ENCODE assay signal across 11 cellular contexts in genomic region chr6:15089569-15090144, GRCh38.
DNase-seq lines count a peak whose midpoint lies in the region; ATAC-seq and TF ChIP-seq lines count a peak whose summit lies in the region.
"Had no signal": no experiment of that assay in that cellular context is flagged by ENCODE, and none has a peak within 500 bp of the region (broad histone marks: within the 10 kb centered on the region; RNA-seq: fewer than 3 reads in every experiment).

No MANE protein-coding gene starts in this region.

- H3K4me3 ChIP-seq in cardiac muscle cell = no peak overlapping the region
- H3K4me3 ChIP-seq in right cardiac atrium (ENCODE audit: low read length) = no peak overlapping the region
- peak overlapping the region; percentile 37; the same call in 1 of the 2 replicates for H3K4me3 ChIP-seq in PC-9
- H3K4me3 ChIP-seq in lower leg skin (ENCODE audit: low read depth, poor library complexity, severe bottlenecking) = no peak overlapping the region
- H3K4me3 ChIP-seq: SJSA1 had no signal

- no peaks in the 10 kb centered on the region for H3K9me3 ChIP-seq in cardiac muscle cell (ENCODE audit: low read depth)
- H3K9me3 ChIP-seq in right cardiac atrium (ENCODE audit: control insufficient read depth, low read length) = no peaks in the 10 kb centered on the region
- H3K9me3 ChIP-seq in PC-9 (ENCODE audit: insufficient read depth, low read depth) = no peaks in the 10 kb centered on the region

- no peaks in the 10 kb centered on the region for H3K27me3 ChIP-seq in cardiac muscle cell
- no peaks in the 10 kb centered on the region for H3K27me3 ChIP-seq in right cardiac atrium (ENCODE audit: control insufficient read depth, insufficient read depth)
- no peaks in the 10 kb centered on the region for H3K27me3 ChIP-seq in PC-9 (ENCODE audit: insufficient read depth, low read depth)
- H3K27me3 ChIP-seq: SJSA1 had no signal

- intact Hi-C loops in right cardiac atrium (cut with DNase I) = no loop called here
- intact Hi-C loops in PC-9 (cut with micrococcal nuclease; ENCODE audit: unreplicated experiment) = no loop called here
- intact Hi-C loops in lower leg skin (cut with DNase I; ENCODE audit: low total_unique reads) = no loop called here

- H3K4me2 ChIP-seq in PC-9 = peak overlapping the region; percentile 72

- H3K79me2 ChIP-seq in PC-9 (ENCODE audit: low read depth) = no peaks in the 10 kb centered on the region

- TF ChIP-seq CTCF in cardiac muscle cell (IDR thresholded peaks at IDR 0.05; ENCODE audit: low read depth, low read length) (no peak), PC-9 (conservative IDR thresholded peaks at IDR 0.05) (no peak), lower leg skin (IDR thresholded peaks at IDR 0.05) (no peak)

- H3F3A ChIP-seq in PC-9 (ENCODE audit: insufficient read depth, low read depth) = peaks cover 19% of the 10 kb centered on the region

- peak overlapping the region; percentile 32 for H3K27ac ChIP-seq in cardiac muscle cell
- no peak overlapping the region for H3K27ac ChIP-seq in right cardiac atrium (ENCODE audit: low read length)
- peak overlapping the region; percentile 73 for H3K27ac ChIP-seq in PC-9
- H3K27ac ChIP-seq: SJSA1 had no signal

- no peaks in the 10 kb centered on the region for H3K4me1 ChIP-seq in cardiac muscle cell (ENCODE audit: low read depth)
- peaks cover 3% of the 10 kb centered on the region for H3K4me1 ChIP-seq in right cardiac atrium (ENCODE audit: control insufficient read depth, insufficient read depth, low read length)
- H3K4me1 ChIP-seq in PC-9 (replicated peaks; ENCODE audit: insufficient read depth) = peaks cover 31% of the 10 kb centered on the region
- H3K4me1 ChIP-seq: SJSA1 had no signal

- H4K20me1 ChIP-seq in PC-9 (ENCODE audit: insufficient read depth) = no peaks in the 10 kb centered on the region

- no TSS peak for BruUV-seq in PC-9 (replicated peaks; lab: Mats Ljungman, UMichigan)

- no peaks in the 10 kb centered on the region; the same call in 1 of the 2 replicates for H3K9me2 ChIP-seq in PC-9 (ENCODE audit: insufficient read depth)

- CTCF ChIA-PET in PC-9 (lab: Charles Lee) = no interaction called here

- no peak for TF ChIP-seq POLR2A in lower leg skin (IDR thresholded peaks at IDR 0.05)

- H2AFZ ChIP-seq in PC-9 = peak overlapping the region; percentile 73

- DNase-seq in cardiac muscle cell (ENCODE audit: low read depth in 1 of 2, low spot score in 1 of 2) (no peak), right cardiac atrium (no peak), PC-9 (peak; percentile 75 to 84), lower leg skin (ENCODE audit: low spot score in 2 of 2) (peak; percentile 56 to 85), ureter (ENCODE audit: low spot score) (peak; percentile 47), GM19240 (ENCODE audit: insufficient read length, low spot score) (no peak), HuH-7 (ENCODE audit: low spot score) (no peak)
- DNase-seq in activated T-cell treated with anti-CD3 and anti-CD28 coated beads, Interleukin-2, amount 50 U/mL, for 48 hours = no peak
- DNase-seq: activated CD4-positive, alpha-beta T cell treated with anti-CD3 and anti-CD28 coated beads, Interleukin-2, amount 10 ng/mL, durations not matched to agents 7 days and 5 days; naive B cell had no signal

- no peaks in the 10 kb centered on the region for H3K36me3 ChIP-seq in cardiac muscle cell
- H3K36me3 ChIP-seq in PC-9 (ENCODE audit: low read depth) = no peaks in the 10 kb centered on the region
- H3K36me3 ChIP-seq: SJSA1 had no signal

- POLR2A ChIA-PET in PC-9 (lab: Charles Lee; ENCODE audit: unreplicated experiment) = interaction anchor here (0.6 kb wide), 2 partner anchors 103 to 110 kb away, joined by 4 to 9 read pairs; no protein-coding TSS in a partner anchor

- 69% methylated on average over 10 of the region's 10 CpGs for WGBS in right cardiac atrium
- 41 to 57% methylated on average over 10 of the region's 10 CpGs for WGBS in lower leg skin, 2 donors

- no peak for ATAC-seq in right cardiac atrium

Comparison
In these comparisons a context has a peak if more than half of its experiments do, and no peak if none do; other contexts are left out.
1. DNase-seq: peak in PC-9 (2 of 2), lower leg skin (2 of 2) and ureter (single experiment); none in cardiac muscle cell (0 of 2), right cardiac atrium (0 of 3), GM19240 (single experiment), HuH-7 (single experiment) and activated T-cell treated with anti-CD3 and anti-CD28 coated beads, Interleukin-2, amount 50 U/mL, for 48 hours (0 of 2).